ENCODE assay signal across 35 cellular contexts in genomic region chr1:93237021-93237420, GRCh38.
"Had no signal": no experiment of that assay in that cellular context is flagged by ENCODE, and none has a peak within 500 bp of the region (broad histone marks: within the 10 kb centered on the region; RNA-seq: fewer than 3 reads in every experiment).

No MANE protein-coding gene starts in this region.

- DNase-seq: Karpas-422, Kasumi-1, MG63, MM.1S, MV-4-11, NCI-H1048, NCI-H1092, NCI-H1092 treated with DMSO at 0.1 percent for 48 hours, NCI-H1105, NCI-H1105 treated with DMSO at 0.1 percent for 48 hours, NCI-H1417, NCI-H1417 treated with DMSO at 0.1 percent for 48 hours, NCI-H1436, NCI-H1436 treated with DMSO at 0.1 percent for 48 hours, NCI-H146, NCI-H1694, NCI-H1694 treated with DMSO at 0.1 percent for 48 hours, NCI-H187, NCI-H187 treated with DMSO at 0.1 percent for 48 hours, NCI-H1930, NCI-H2029, NCI-H2029 treated with DMSO at 0.1 percent for 48 hours, NCI-H2081, NCI-H2081 treated with DMSO at 0.1 percent for 48 hours, NCI-H2107, NCI-H2171, NCI-H2227 treated with DMSO at 0.1 percent for 48 hours, NCI-H226, NCI-H345, NCI-H446, NCI-H446 treated with DMSO at 0.1 percent for 48 hours, NCI-H510A, NCI-H510A treated with DMSO at 0.1 percent for 48 hours, NCI-H524, NCI-H524 treated with DMSO at 0.1 percent for 48 hours had no signal

- H3K27me3 ChIP-seq: MG63 had no signal

- H3K9me3 ChIP-seq: MG63 had no signal

- H3K4me3 ChIP-seq: MG63 had no signal
